In the genomic region with DNA sequence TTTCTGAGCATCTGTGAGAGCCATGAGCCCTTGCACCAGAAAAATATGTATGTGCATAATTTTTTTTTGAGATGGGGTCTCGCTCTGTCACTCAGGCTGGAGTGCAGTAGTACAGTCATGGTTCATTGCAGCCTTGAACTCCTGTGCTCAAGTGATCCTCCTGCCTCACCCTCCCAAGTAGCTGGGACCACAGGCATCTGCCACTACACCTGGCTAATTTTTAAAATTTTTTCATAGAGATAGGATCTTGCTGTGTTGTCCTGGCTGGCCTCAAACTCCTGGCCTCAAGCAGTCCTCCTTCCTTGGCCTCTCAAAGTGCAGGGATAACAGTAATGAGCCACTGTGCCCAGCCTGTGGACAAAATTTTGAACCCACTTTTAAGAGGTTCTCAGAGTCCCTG, we compare ENCODE assay signal across 12 cellular contexts. TPM values are rescaled to one million over a fixed set of nuclear protein-coding genes. Genes with fewer than 3 reads are reported as not detected.
"Had no signal": no experiment of that assay in that cellular context is flagged by ENCODE, and none has a peak within 500 bp of the region (broad histone marks: within the 10 kb centered on the region; RNA-seq: fewer than 3 reads in every experiment).

No MANE protein-coding gene starts in this region.

- H2AFZ ChIP-seq: GM23248, GM23338 had no signal

- H3K36me3 ChIP-seq: HAP-1 had no signal

- H3K4me2 ChIP-seq: GM23338 had no signal

- H3K9me3 ChIP-seq: HAP-1 had no signal

- FAIRE-seq: H1, H54 had no signal

- H3K4me1 ChIP-seq: HAP-1 had no signal

- ATAC-seq: GM23338, HCT116 had no signal

- H3K9ac ChIP-seq: GM23248 had no signal

- H3K4me1 Mint-ChIP-seq: GM23338, H9 had no signal

- H3K4me3 ChIP-seq: GM23248, GM23338, HAP-1 had no signal

- H3K27ac Mint-ChIP-seq: GM23338, H9, HFFc6 had no signal

- H3K4me3 Mint-ChIP-seq: GM23338, H9, HFFc6 had no signal

- H3K27ac ChIP-seq: GM23248 had no signal

- DNase-seq: GM23248, GOT3, H7, H9, HCEC 1CT, HFFc6 had no signal

- H3K9me3 Mint-ChIP-seq: GM23338, H9, HFFc6 had no signal

RNA-seq across cellular contexts. Expression of a gene that starts 27.2 kb away (rescaled TPM):
- total RNA-seq: GM23248, H4, H7, H9, HFFc6 had no signal
- polyA plus RNA-seq: GM23248 had no signal
